In genomic region chr4:6916587-6917444, GRCh38 we compare ENCODE assay signal across 8 cellular contexts. TPM values are rescaled to one million over a fixed set of nuclear protein-coding genes. Genes with fewer than 3 reads are reported as not detected.
DNase-seq lines count a peak whose midpoint lies in the region; ATAC-seq lines count a peak whose summit lies in the region.

No MANE protein-coding gene starts in this region.

- H3K9me3 ChIP-seq in BLaER1 = no peaks in the 10 kb centered on the region

- intact Hi-C loops in activated CD4-positive, alpha-beta memory T cell treated with anti-CD3 and anti-CD28 coated beads for 36 hours (cut with micrococcal nuclease) = loop anchor here (1.0 to 2.0 kb wide), 3 partner anchors 9 to 70 kb away; no protein-coding TSS in a partner anchor

- DNase-seq in KG1 (lab: John Stamatoyannopoulos, UW) (peak; percentile 51), epithelial cell of prostate (ENCODE audit: low read depth, low spot score) (no peak), AG20443 (ENCODE audit: low spot score) (no peak), medulla oblongata (ENCODE audit: extremely low spot score) (no peak)
- peak; percentile 85 for DNase-seq in activated CD4-positive, alpha-beta memory T cell treated with anti-CD3 and anti-CD28 coated beads for 36 hours

- 0 out of 2 replicates have a peak overlapping the region, but pooled peaks have one; percentile 27 for H3K4me3 ChIP-seq in BLaER1
- peak overlapping the region; percentile 22 for H3K4me3 ChIP-seq in rectal smooth muscle tissue (ENCODE audit: low read length)

- H3K36me3 ChIP-seq in BLaER1 = peaks cover 31% of the 10 kb centered on the region
- H3K36me3 ChIP-seq in rectal smooth muscle tissue (ENCODE audit: control insufficient read depth, insufficient read depth, low read length) = no peaks in the 10 kb centered on the region

- no peaks in the 10 kb centered on the region for H3K9me3 Mint-ChIP-seq in activated CD4-positive, alpha-beta memory T cell treated with anti-CD3 and anti-CD28 coated beads for 36 hours

- peak overlapping the region; percentile 99 for H3K27ac ChIP-seq in BLaER1
- H3K27ac ChIP-seq in epithelial cell of prostate = peak overlapping the region; percentile 4
- H3K27ac ChIP-seq in rectal smooth muscle tissue (ENCODE audit: low read depth, low read length) = peak overlapping the region; percentile 40

- peaks cover 96% of the 10 kb centered on the region for H3K4me1 ChIP-seq in BLaER1
- peaks cover 9% of the 10 kb centered on the region for H3K4me1 ChIP-seq in rectal smooth muscle tissue (ENCODE audit: control insufficient read depth, insufficient read depth, low read length)

- peaks cover 2% of the 10 kb centered on the region for H3K36me3 Mint-ChIP-seq in activated CD4-positive, alpha-beta memory T cell treated with anti-CD3 and anti-CD28 coated beads for 36 hours

- no peak for ATAC-seq in HG03135 (IDR thresholded peaks at IDR 0.05; ENCODE audit: unreplicated experiment)

- H3K9ac ChIP-seq in BLaER1 = peak overlapping the region; percentile 44
- peak overlapping the region; percentile 14 for H3K9ac ChIP-seq in rectal smooth muscle tissue (ENCODE audit: low read length)

- H3K27me3 Mint-ChIP-seq in activated CD4-positive, alpha-beta memory T cell treated with anti-CD3 and anti-CD28 coated beads for 36 hours = no peaks in the 10 kb centered on the region

- no peaks in the 10 kb centered on the region for H3K27me3 ChIP-seq in BLaER1
- H3K27me3 ChIP-seq in rectal smooth muscle tissue (ENCODE audit: control insufficient read depth, insufficient read depth, low read length) = no peaks in the 10 kb centered on the region

- peaks cover 100% of the 10 kb centered on the region for H4K20me1 ChIP-seq in BLaER1

- CTCF ChIA-PET in activated CD4-positive, alpha-beta memory T cell treated with anti-CD3 and anti-CD28 coated beads for 36 hours (lab: Charles Lee) = interaction anchor here (0.6 to 2.4 kb wide), 13 partner anchors 8 to 126 kb away, joined by 3 to 14 read pairs (median 5); partner anchors contain the start of gene TADA2B

- peak overlapping the region; percentile 48 for H3K4me3 Mint-ChIP-seq in activated CD4-positive, alpha-beta memory T cell treated with anti-CD3 and anti-CD28 coated beads for 36 hours

- peaks cover 74% of the 10 kb centered on the region for H3K4me1 Mint-ChIP-seq in activated CD4-positive, alpha-beta memory T cell treated with anti-CD3 and anti-CD28 coated beads for 36 hours (ENCODE audit: low read depth)

- POLR2A ChIA-PET in activated CD4-positive, alpha-beta memory T cell treated with anti-CD3 and anti-CD28 coated beads for 36 hours (lab: Charles Lee) = interaction anchor here (0.7 to 1.5 kb wide), 3 partner anchors 10 to 21 kb away, joined by 3 to 11 read pairs (median 3); no protein-coding TSS in a partner anchor

- H3K27ac Mint-ChIP-seq in activated CD4-positive, alpha-beta memory T cell treated with anti-CD3 and anti-CD28 coated beads for 36 hours = peak overlapping the region; percentile 91

- peak overlapping the region; percentile 97 for H3K4me2 ChIP-seq in BLaER1

RNA-seq across cellular contexts. Expression of gene TBC1D14, which starts 7.2 kb away (rescaled TPM):
- total RNA-seq in activated CD4-positive, alpha-beta memory T cell treated with anti-CD3 and anti-CD28 coated beads for 36 hours = 10 to 100 TPM; 37.1 to 37.3 TPM

Comparison
In these comparisons a context has a peak if more than half of its experiments do, and no peak if none do; other contexts are left out.
1. H3K27ac ChIP-seq: peak in every context shown above with its lines; median percentile 99 in BLaER1; 40 in rectal smooth muscle tissue; 4 in epithelial cell of prostate.
2. DNase-seq: peak in KG1 (single experiment) and activated CD4-positive, alpha-beta memory T cell treated with anti-CD3 and anti-CD28 coated beads for 36 hours (single experiment); none in epithelial cell of prostate (single experiment), AG20443 (single experiment) and medulla oblongata (single experiment).